Comparison of ENCODE assay signal across 8 cellular contexts in the genomic region with DNA sequence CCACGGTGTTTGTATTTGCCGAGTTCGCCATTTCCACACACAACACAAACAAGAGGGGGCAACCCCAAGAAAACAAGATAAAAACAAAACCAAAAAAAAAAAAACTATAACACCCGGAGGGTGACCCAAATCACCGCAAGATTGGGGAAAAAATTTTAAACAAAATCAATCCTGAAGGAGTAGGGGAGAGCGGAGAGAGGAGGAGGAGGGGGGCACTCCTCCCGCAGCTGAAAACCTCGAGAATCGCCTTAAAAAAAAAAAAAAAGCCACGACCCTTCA. TPM values are rescaled to one million over a fixed set of nuclear protein-coding genes. Genes with fewer than 3 reads are reported as not detected.
DNase-seq lines count a peak whose midpoint lies in the region; ATAC-seq and TF ChIP-seq lines count a peak whose summit lies in the region.

No MANE protein-coding gene starts in this region.

- H3K27me3 Mint-ChIP-seq in CD14-positive monocyte (ENCODE audit: low read depth in 3 of 3): no peaks in the 10 kb centered on the region
- no peaks in the 10 kb centered on the region for H3K27me3 Mint-ChIP-seq in dendritic cell treated with granulocyte-macrophage colony-stimulating factor and Interleukin-4, amounts not matched to agents 40 ng/mL and 50 ng/mL, for 4 days
- H3K27me3 Mint-ChIP-seq in nephron (ENCODE audit: low read depth): peaks cover 3% of the 10 kb centered on the region

- intact Hi-C loops in CD14-positive monocyte (cut with micrococcal nuclease): loop anchor here (5.0 to 10.0 kb wide), 3 partner anchors 46 to 312 kb away; a partner anchor contains a TSS
- intact Hi-C loops in dendritic cell treated with granulocyte-macrophage colony-stimulating factor and Interleukin-4, amounts not matched to agents 40 ng/mL and 50 ng/mL, for 4 days (cut with micrococcal nuclease): loop anchor here (2.0 kb wide), 1 partner anchor 50 kb away; no protein-coding TSS in a partner anchor

- no peak for TF ChIP-seq CTCF in CD14-positive monocyte (IDR thresholded peaks at IDR 0.05)
- no peak for TF ChIP-seq CTCF in nephron (IDR thresholded peaks at IDR 0.05; ENCODE audit: unreplicated experiment in 3 of 3)

- H3K4me1 Mint-ChIP-seq in CD14-positive monocyte (peaks cover 26% of the 10 kb centered on the region), nephron (peaks cover 42% of the 10 kb centered on the region)
- peaks cover 30% of the 10 kb centered on the region for H3K4me1 Mint-ChIP-seq in dendritic cell treated with granulocyte-macrophage colony-stimulating factor and Interleukin-4, amounts not matched to agents 40 ng/mL and 50 ng/mL, for 4 days (ENCODE audit: low read depth)

- H3K36me3 Mint-ChIP-seq in CD14-positive monocyte (peaks cover 10% of the 10 kb centered on the region in 2 donors), nephron (ENCODE audit: low read depth) (peaks cover 13% of the 10 kb centered on the region)
- H3K36me3 Mint-ChIP-seq in dendritic cell treated with granulocyte-macrophage colony-stimulating factor and Interleukin-4, amounts not matched to agents 40 ng/mL and 50 ng/mL, for 4 days (ENCODE audit: low read depth): peaks cover 29% of the 10 kb centered on the region

- peak overlapping the region; percentile 87 to 98 (median 96) for H3K27ac Mint-ChIP-seq in CD14-positive monocyte
- H3K27ac Mint-ChIP-seq in dendritic cell treated with granulocyte-macrophage colony-stimulating factor and Interleukin-4, amounts not matched to agents 40 ng/mL and 50 ng/mL, for 4 days: peak overlapping the region; percentile 100
- peak overlapping the region; percentile 99 to 100 (median 100) for H3K27ac Mint-ChIP-seq in nephron

- no peak for ATAC-seq in HG02798 (IDR thresholded peaks at IDR 0.05; ENCODE audit: poor library complexity, unreplicated experiment)
- no peak for ATAC-seq in GM19455 (IDR thresholded peaks at IDR 0.05; ENCODE audit: unreplicated experiment)

- H3K9me3 Mint-ChIP-seq in CD14-positive monocyte: peaks cover 0 to 2% (median 0%) of the 10 kb centered on the region in 7 donors
- no peaks in the 10 kb centered on the region for H3K9me3 Mint-ChIP-seq in dendritic cell treated with granulocyte-macrophage colony-stimulating factor and Interleukin-4, amounts not matched to agents 40 ng/mL and 50 ng/mL, for 4 days
- H3K9me3 Mint-ChIP-seq in nephron: no peaks in the 10 kb centered on the region

- DNase-seq in CD14-positive monocyte (ENCODE audit: low spot score): no peak
- DNase-seq in NCI-H1092 treated with DMSO at 0.1 percent for 48 hours (lab: John Stamatoyannopoulos, UW): peak; percentile 64
- DNase-seq in NCI-H1417 (lab: John Stamatoyannopoulos, UW): no peak
- no peak for DNase-seq in SW480 (ENCODE audit: low spot score)

- H3K4me3 Mint-ChIP-seq in CD14-positive monocyte: peak overlapping the region; percentile 82 to 92
- peak overlapping the region; percentile 92 for H3K4me3 Mint-ChIP-seq in dendritic cell treated with granulocyte-macrophage colony-stimulating factor and Interleukin-4, amounts not matched to agents 40 ng/mL and 50 ng/mL, for 4 days
- H3K4me3 Mint-ChIP-seq in nephron: peak overlapping the region; percentile 95 to 99 (median 98)

RNA-seq across cellular contexts. Expression of a gene that starts 0.3 kb away (rescaled TPM):
- polyA plus RNA-seq in CD14-positive monocyte: 10 to 100 TPM in 1 of 2 donors, 1 to 10 TPM in 1; 7.9 to 15.8 TPM
